Comparison of ENCODE assay signal across 8 cellular contexts in genomic region chr1:151720190-151720953, GRCh38. TPM values are rescaled to one million over a fixed set of nuclear protein-coding genes. Genes with fewer than 3 reads are reported as not detected.
DNase-seq lines count a peak whose midpoint lies in the region; ATAC-seq, FAIRE-seq and TF ChIP-seq lines count a peak whose summit lies in the region.

No MANE protein-coding gene starts in this region.

- H3K4me2 ChIP-seq in GM12878 (ENCODE audit: control insufficient read depth, insufficient read depth): peak overlapping the region; percentile 99

- no TSS peak for BruUV-seq in GM12878 (replicated peaks; lab: Mats Ljungman, UMichigan)

- peaks cover 33% of the 10 kb centered on the region for H3K27me3 Mint-ChIP-seq in memory B cell

- H3K79me2 ChIP-seq in GM12878 (ENCODE audit: control insufficient read depth, insufficient read depth, low read length): no peaks in the 10 kb centered on the region

- TF ChIP-seq RAD21 in GM12878 (IDR thresholded peaks at IDR 0.05; ENCODE audit: insufficient read depth, low read depth, low read length): no peak

- no peak for TF ChIP-seq POLR2A in GM12878 (IDR thresholded peaks at IDR 0.05; ENCODE audit: low read depth, low read length)

- H3K9ac ChIP-seq in GM12878 (ENCODE audit: control insufficient read depth, insufficient read depth, low read length): peak overlapping the region; percentile 65

- H3K4me1 Mint-ChIP-seq in memory B cell: peaks cover 16% of the 10 kb centered on the region

- H3K36me3 ChIP-seq in BE2C (no peaks in the 10 kb centered on the region), GM12878 (ENCODE audit: control insufficient read depth in 2 of 2, insufficient read depth in 2 of 2, low read length in 1 of 2) (no peaks in the 10 kb centered on the region)

- no peaks in the 10 kb centered on the region for H4K20me1 ChIP-seq in GM12878 (ENCODE audit: control insufficient read depth, insufficient read depth)

- DNase-seq in BE2C: no peak
- peak; percentile 27 for DNase-seq in GM12878 (ENCODE audit: low read depth, low spot score)
- DNase-seq in memory B cell (ENCODE audit: low spot score in 2 of 2): no peak
- DNase-seq in SKM-1 treated with dmso at 0.1 percent for 144 hours (lab: John Stamatoyannopoulos, UW; ENCODE audit: unreplicated experiment): no peak
- DNase-seq in activated gamma-delta T cell (lab: John Stamatoyannopoulos, UW): no peak
- no peak for DNase-seq in NCI-H446 treated with DMSO at 0.1 percent for 48 hours (lab: John Stamatoyannopoulos, UW)

- peak overlapping the region; percentile 96 for H2AFZ ChIP-seq in GM12878 (ENCODE audit: control insufficient read depth, low read depth, low read length)

- H3K27ac ChIP-seq in GM12878 (ENCODE audit: control insufficient read depth, insufficient read depth): peak overlapping the region; percentile 68

- in situ Hi-C loops in GM12878 (cut with MboI): no loop called here

- 7% methylated on average over 6 of the region's 6 CpGs for WGBS in GM12878 (ENCODE audit: insufficient coverage, insufficient replicate concordance, low lambda C conversion rate, missing lambda C conversion rate)

- no peaks in the 10 kb centered on the region for H3K9me3 Mint-ChIP-seq in memory B cell

- H3K4me1 ChIP-seq in BE2C (peaks cover 37% of the 10 kb centered on the region), GM12878 (ENCODE audit: control insufficient read depth, insufficient read depth, low read length) (peaks cover 16% of the 10 kb centered on the region)

- TF ChIP-seq CTCF in BE2C (IDR thresholded peaks at IDR 0.05; ENCODE audit: low read depth, low read length): no peak
- no peak for TF ChIP-seq CTCF in GM12878 (IDR thresholded peaks at IDR 0.05 in 2 of 3, conservative IDR thresholded peaks at IDR 0.05 in 1 of 3; ENCODE audit: control insufficient read depth in 2 of 3, extremely low read depth in 1 of 3, insufficient read depth in 1 of 3, low read depth in 3 of 3, low read length in 3 of 3)

- RAD21 ChIA-PET in GM12878 (lab: Charles Lee; ENCODE audit: unreplicated experiment): interaction anchor here (0.7 to 1.3 kb wide), 6 partner anchors 11 to 303 kb away, joined by 3 to 4 read pairs (median 3); no protein-coding TSS in a partner anchor

- SMC1A ChIA-PET in GM12878 (lab: Charles Lee; ENCODE audit: uncharacterized antibody, unreplicated experiment): interaction anchor here (0.7 to 1.5 kb wide), 6 partner anchors 11 to 276 kb away, joined by 3 to 8 read pairs (median 3); no protein-coding TSS in a partner anchor

- CTCF ChIA-PET in GM12878 (lab: Yijun Ruan, JAX): interaction anchor here (0.6 to 1.9 kb wide), 6 partner anchors 14 to 276 kb away, joined by 3 to 11 read pairs (median 4); partner anchors contain the start of gene TDRKH

- TF ChIP-seq EP300 in GM12878 (IDR thresholded peaks at IDR 0.05; ENCODE audit: borderline replicate concordance in 1 of 2, control insufficient read depth in 1 of 2, low read depth in 2 of 2, low read length in 2 of 2): no peak

- no peaks in the 10 kb centered on the region for H3K27me3 ChIP-seq in BE2C
- H3K27me3 ChIP-seq in GM12878 (replicated peaks in 1 of 2; ENCODE audit: control insufficient read depth in 2 of 2, insufficient read depth in 2 of 2, low read length in 1 of 2): peaks cover 5 to 6% of the 10 kb centered on the region in 2 experiments

- POLR2A ChIA-PET in GM12878 (lab: Charles Lee): interaction anchor here (0.5 to 1.2 kb wide), 3 partner anchors 119 to 592 kb away, joined by 3 to 7 read pairs (median 4); no protein-coding TSS in a partner anchor

- peak; percentile 56 for FAIRE-seq in GM12878 (lab: Jason Lieb, UNC)

- no peaks in the 10 kb centered on the region for H3K36me3 Mint-ChIP-seq in memory B cell

- H3K4me3 ChIP-seq in BE2C (ENCODE audit: low read depth, low read length) (peak overlapping the region; percentile 61; the same call in 1 of the 2 replicates), GM12878 (peak overlapping the region; percentile 76)

- no peak overlapping the region for H3K27ac Mint-ChIP-seq in memory B cell

- H3K9me3 ChIP-seq in BE2C (no peaks in the 10 kb centered on the region; the same call in 1 of the 2 replicates), GM12878 (replicated peaks; ENCODE audit: control insufficient read depth, insufficient read depth, low read length) (no peaks in the 10 kb centered on the region)

- ATAC-seq in HG02678 (IDR thresholded peaks at IDR 0.05; ENCODE audit: unreplicated experiment): peak; percentile 52
- ATAC-seq in GM12878: peak; percentile 84
- peak; percentile 25 for ATAC-seq in memory B cell (ENCODE audit: low read depth)
- no peak for ATAC-seq in HG03108 (IDR thresholded peaks at IDR 0.05; ENCODE audit: unreplicated experiment)

- intact Hi-C loops in GM12878 (cut with micrococcal nuclease; ENCODE audit: unreplicated experiment): loop anchor here (5.0 kb wide), 1 partner anchor 103 kb away; no protein-coding TSS in a partner anchor

- H3K4me3 Mint-ChIP-seq in memory B cell: peak overlapping the region; percentile 83

TF ChIP-seq in GM12878, 131 proteins besides CTCF, POLR2A, EP300 and RAD21 (continues in another document):
- peak; percentile 51 for TF ChIP-seq MEF2B (IDR thresholded peaks at IDR 0.05; ENCODE audit: partially characterized antibody, poor library complexity, severe bottlenecking)
- TF ChIP-seq MEF2A (IDR thresholded peaks at IDR 0.05; ENCODE audit: insufficient read depth, low read depth, low read length): peak; percentile 59; the same call in 1 of the 2 replicates
- no peak for TF ChIP-seq CHD4 (IDR thresholded peaks at IDR 0.05)
- TF ChIP-seq MTA2 (IDR thresholded peaks at IDR 0.05; ENCODE audit: low read depth): no peak
- no peak for TF ChIP-seq RB1 (IDR thresholded peaks at IDR 0.05; ENCODE audit: borderline replicate concordance)

RNA-seq across cellular contexts. Expression of gene RIIAD1, which starts 0.9 kb away (rescaled TPM):
- 7.4 TPM for polyA plus RNA-seq in BE2C (2012; ENCODE audit: insufficient read depth, insufficient read length, low read depth)
- total RNA-seq in GM12878 (2013; cell fraction: nucleolus; rRNA removed): 0.21 TPM in 1 of 2 replicates, not detected in the other
- total RNA-seq in GM12878 (2014; rRNA removed): not detected in 2 replicates
- total RNA-seq in GM12878 (2014; rRNA removed; fragmentation: Illumina TruSeq; extraction: Trizol): not detected in 2 replicates
- not detected in 2 replicates for total RNA-seq in GM12878 (2021)
- polyA plus RNA-seq in GM12878 (2011; ENCODE audit: low read depth): not detected
- polyA plus RNA-seq in GM12878 (2011; rRNA removed): not detected in 2 replicates
- not detected in 2 replicates for polyA plus RNA-seq in GM12878 (2011; cell fraction: cytosol; rRNA removed)
- not detected in 2 replicates for polyA plus RNA-seq in GM12878 (2011; cell fraction: nucleus; rRNA removed)
- not detected in 2 replicates for polyA plus RNA-seq in GM12878 (2012)
- polyA plus RNA-seq in GM12878 (2014; fragmentation: Illumina TruSeq; extraction: Trizol): not detected in 2 replicates
- not detected for polyA plus RNA-seq in GM12878 (2014; fragmentation: Nextera tagmentation; extraction: Ambion mirVana)
- not detected in 2 replicates for polyA plus RNA-seq in GM12878 (2014; rRNA removed)
- not detected for polyA plus RNA-seq in GM12878 (2016; fragmentation: Nextera tagmentation; extraction: Ambion mirVana)
- 0.10 TPM in 1 of 2 replicates, not detected in the other for polyA minus RNA-seq in GM12878 (2011; rRNA and poly(A)+ RNA removed)
- not detected in 2 replicates for polyA minus RNA-seq in GM12878 (2011; cell fraction: cytosol; rRNA and poly(A)+ RNA removed)
- polyA minus RNA-seq in GM12878 (2011; cell fraction: nucleus; rRNA and poly(A)+ RNA removed): not detected in 2 replicates

RNA-seq across cellular contexts. Expression of gene CELF3, which starts 3.8 kb away (rescaled TPM):
- 109 TPM for polyA plus RNA-seq in BE2C (2012; ENCODE audit: insufficient read depth, insufficient read length, low read depth)
- not detected in 2 replicates for total RNA-seq in GM12878 (2013; cell fraction: nucleolus; rRNA removed)
- total RNA-seq in GM12878 (2014; rRNA removed) (not detected in 2 replicates), GM12878 (2014; rRNA removed; fragmentation: Illumina TruSeq; extraction: Trizol) (not detected in 2 replicates), GM12878 (2021) (not detected in 2 replicates)
- polyA plus RNA-seq in GM12878 (2011; ENCODE audit: low read depth): not detected
- polyA plus RNA-seq in GM12878 (2011; rRNA removed) (not detected in 2 replicates), GM12878 (2014; fragmentation: Illumina TruSeq; extraction: Trizol) (not detected in 2 replicates), GM12878 (2014; fragmentation: Nextera tagmentation; extraction: Ambion mirVana) (not detected), GM12878 (2014; rRNA removed) (not detected in 2 replicates), GM12878 (2016; fragmentation: Nextera tagmentation; extraction: Ambion mirVana) (under 1 TPM in 1 of 2 experiments, not detected in 1; 0.09 TPM)
- not detected in 2 replicates for polyA plus RNA-seq in GM12878 (2011; cell fraction: cytosol; rRNA removed)
- not detected in 2 replicates for polyA plus RNA-seq in GM12878 (2011; cell fraction: nucleus; rRNA removed)
- polyA plus RNA-seq in GM12878 (2012): not detected in 2 replicates
- not detected in 2 replicates for polyA minus RNA-seq in GM12878 (2011; rRNA and poly(A)+ RNA removed)
- not detected in 2 replicates for polyA minus RNA-seq in GM12878 (2011; cell fraction: cytosol; rRNA and poly(A)+ RNA removed)
- not detected in 2 replicates for polyA minus RNA-seq in GM12878 (2011; cell fraction: nucleus; rRNA and poly(A)+ RNA removed)

RNA-seq across cellular contexts. Expression of gene MRPL9, which starts 42.9 kb away (rescaled TPM):
- polyA plus RNA-seq in BE2C (2012; ENCODE audit: insufficient read depth, insufficient read length, low read depth): 230 TPM
- 31.9 and 36.9 TPM in 2 replicates for total RNA-seq in GM12878 (2013; cell fraction: nucleolus; rRNA removed)
- total RNA-seq in GM12878 (2014; rRNA removed) (109 and 139 TPM in 2 replicates), GM12878 (2014; rRNA removed; fragmentation: Illumina TruSeq; extraction: Trizol) (107 and 116 TPM in 2 replicates), GM12878 (2021) (89.5 and 103 TPM in 2 replicates)
- 51.3 TPM for polyA plus RNA-seq in GM12878 (2011; ENCODE audit: low read depth)
- polyA plus RNA-seq in GM12878 (2011; rRNA removed) (124 and 147 TPM in 2 replicates), GM12878 (2014; fragmentation: Illumina TruSeq; extraction: Trizol) (103 and 111 TPM in 2 replicates), GM12878 (2014; fragmentation: Nextera tagmentation; extraction: Ambion mirVana) (10 to 100 TPM; 35.7 to 66.7 TPM), GM12878 (2014; rRNA removed) (87.2 and 91.7 TPM in 2 replicates), GM12878 (2016; fragmentation: Nextera tagmentation; extraction: Ambion mirVana) (100 to 1,000 TPM; 133 to 161 TPM)
- 78.4 and 104 TPM in 2 replicates for polyA plus RNA-seq in GM12878 (2011; cell fraction: cytosol; rRNA removed)
- 61.1 and 76.3 TPM in 2 replicates for polyA plus RNA-seq in GM12878 (2011; cell fraction: nucleus; rRNA removed)
- polyA plus RNA-seq in GM12878 (2012): 67.8 and 81.9 TPM in 2 replicates
- 61.2 and 77.8 TPM in 2 replicates for polyA minus RNA-seq in GM12878 (2011; rRNA and poly(A)+ RNA removed)
- 26.7 and 30.9 TPM in 2 replicates for polyA minus RNA-seq in GM12878 (2011; cell fraction: cytosol; rRNA and poly(A)+ RNA removed)
- 15.5 and 25.2 TPM in 2 replicates for polyA minus RNA-seq in GM12878 (2011; cell fraction: nucleus; rRNA and poly(A)+ RNA removed)
